Comparison of ENCODE assay signal across 8 cellular contexts in genomic region chr4:134621715-134622114, GRCh38.
A peak's percentile ranks its signal among the peaks of the same experiment; 100 is the strongest.
DNase-seq lines count a peak whose midpoint lies in the region; ATAC-seq and TF ChIP-seq lines count a peak whose summit lies in the region.
"Not testable (repeated sequence)": the region's sequence is repeated elsewhere in the genome, so short reads cannot be mapped to it uniquely, and the experiment has no call there.

No MANE protein-coding gene starts in this region.

- not testable (repeated sequence) for H3K79me2 ChIP-seq in DND-41 (ENCODE audit: insufficient read depth, low read length); Karpas-422 (ENCODE audit: low read length); hepatocyte; neural progenitor cell (ENCODE audit: low read depth)

- not testable (repeated sequence) for H3K9me2 ChIP-seq in Karpas-422 (replicated peaks; ENCODE audit: insufficient read depth, low read length); hepatocyte (replicated peaks; ENCODE audit: insufficient read depth)

- not testable (repeated sequence) for TF ChIP-seq POLR2A in body of pancreas (IDR thresholded peaks at IDR 0.05)

- not testable (repeated sequence) for H4K20me1 ChIP-seq in DND-41 (ENCODE audit: insufficient read depth, low read length); Karpas-422 (ENCODE audit: insufficient read depth, low read depth, low read length); hepatocyte (ENCODE audit: insufficient read depth, poor library complexity, severe bottlenecking); neural progenitor cell (ENCODE audit: low read depth)

- not testable (repeated sequence) for H3K27ac Mint-ChIP-seq in endodermal cell
- H3K27ac Mint-ChIP-seq in mesothelial cell of epicardium (peak overlapping the region; percentile 95), neural progenitor cell (peak overlapping the region; percentile 95)

- not testable (repeated sequence) for H3K4me3 ChIP-seq in DND-41 (ENCODE audit: low read depth in 1 of 2, low read length in 2 of 2); Karpas-422 (ENCODE audit: low read length); body of pancreas; endodermal cell (ENCODE audit: low read length); hepatocyte; neural progenitor cell

- peak overlapping the region; percentile 17; the same call in 1 of the 2 replicates for H2AFZ ChIP-seq in DND-41 (ENCODE audit: low read depth, low read length)
- 0 out of 2 replicates have a peak overlapping the region, but pooled peaks have one; percentile 50 for H2AFZ ChIP-seq in Karpas-422 (ENCODE audit: low read length)
- H2AFZ ChIP-seq in hepatocyte = peak overlapping the region; percentile 47
- peak overlapping the region; percentile 79 for H2AFZ ChIP-seq in neural progenitor cell (replicated peaks)

- not testable (repeated sequence) for ATAC-seq in DND-41 (ENCODE audit: insufficient read depth, low read depth); body of pancreas

- not testable (repeated sequence) for H3K27me3 Mint-ChIP-seq in endodermal cell (ENCODE audit: insufficient read depth); mesothelial cell of epicardium (ENCODE audit: low read depth); neural progenitor cell (ENCODE audit: insufficient read depth, low read depth)

- H3K27ac ChIP-seq in DND-41 (ENCODE audit: low read length); Karpas-422 (ENCODE audit: low read length); neural progenitor cell: not testable (repeated sequence)
- H3K27ac ChIP-seq in body of pancreas (peak overlapping the region in 3 of 4 donors; percentile 68 to 82 (median 72)), endodermal cell (ENCODE audit: low read depth, low read length) (peak overlapping the region; percentile 62), hepatocyte (peak overlapping the region; percentile 11)

- 23 to 29% methylated on average over 5 of the region's 5 CpGs for WGBS in body of pancreas, 2 donors
- WGBS in endodermal cell (ENCODE audit: insufficient coverage in 1 of 2, insufficient read length in 1 of 2), 2 experiments = 77 to 92% methylated on average over 2 to 4 of the region's 5 CpGs
- WGBS in hepatocyte (ENCODE audit: low lambda C conversion rate, missing lambda C conversion rate) = 63% methylated on average over 5 of the region's 5 CpGs

- DNase-seq in DND-41; Karpas-422; endodermal cell; hepatocyte (ENCODE audit: low spot score); mesothelial cell of epicardium (ENCODE audit: low spot score in 2 of 2, unreplicated experiment in 2 of 2); neural progenitor cell (ENCODE audit: low spot score): not testable (repeated sequence)
- DNase-seq in body of pancreas = peak; percentile 42 to 58 (median 46)
- DNase-seq in renal cortical epithelial cell (ENCODE audit: low read depth) = peak; percentile 64

- H3K9ac ChIP-seq in DND-41 (ENCODE audit: low read depth, low read length); Karpas-422 (ENCODE audit: low read length); endodermal cell (ENCODE audit: extremely low read depth, low read length, poor library complexity, severe bottlenecking); neural progenitor cell: not testable (repeated sequence)

- H3K36me3 ChIP-seq in DND-41 (ENCODE audit: insufficient read depth, low read length); Karpas-422 (ENCODE audit: insufficient read depth, low read length); body of pancreas (replicated peaks in 1 of 2; ENCODE audit: insufficient read depth in 1 of 2, low read depth in 2 of 2); endodermal cell (ENCODE audit: control insufficient read depth, insufficient read depth, low read length); hepatocyte (replicated peaks; ENCODE audit: insufficient read depth, low read depth); neural progenitor cell: not testable (repeated sequence)

- H3K4me1 ChIP-seq in DND-41 (ENCODE audit: insufficient read depth, low read length); Karpas-422 (ENCODE audit: low read length); endodermal cell (ENCODE audit: control insufficient read depth, insufficient read depth, low read length); hepatocyte (ENCODE audit: insufficient read depth): not testable (repeated sequence)
- peaks cover 17% of the 10 kb centered on the region for H3K4me1 ChIP-seq in body of pancreas
- peaks cover 19% of the 10 kb centered on the region for H3K4me1 ChIP-seq in neural progenitor cell

- not testable (repeated sequence) for H3K36me3 Mint-ChIP-seq in endodermal cell (ENCODE audit: low read depth); mesothelial cell of epicardium; neural progenitor cell

- intact Hi-C loops in body of pancreas (cut with DNase I) = not testable (repeated sequence)

- TF ChIP-seq CTCF in DND-41 (IDR thresholded peaks at IDR 0.05; ENCODE audit: borderline replicate concordance, extremely low read depth, low read length, poor library complexity, severe bottlenecking); body of pancreas (IDR thresholded peaks at IDR 0.05); endodermal cell (conservative IDR thresholded peaks at IDR 0.05); hepatocyte (IDR thresholded peaks at IDR 0.05; ENCODE audit: poor library complexity); mesothelial cell of epicardium (IDR thresholded peaks at IDR 0.05; ENCODE audit: unreplicated experiment); neural progenitor cell (IDR thresholded peaks at IDR 0.05): not testable (repeated sequence)

- H3K27me3 ChIP-seq in DND-41 (ENCODE audit: insufficient read depth, low read length, poor library complexity); Karpas-422 (ENCODE audit: low read length); body of pancreas; endodermal cell (ENCODE audit: control insufficient read depth, insufficient read depth, low read length, poor library complexity, severe bottlenecking); hepatocyte; neural progenitor cell: not testable (repeated sequence)

- not testable (repeated sequence) for H3K4me2 ChIP-seq in DND-41 (ENCODE audit: insufficient read depth, low read length); Karpas-422 (ENCODE audit: low read depth, low read length, poor library complexity, severe bottlenecking); hepatocyte; neural progenitor cell

- not testable (repeated sequence) for H3K9me3 Mint-ChIP-seq in endodermal cell, mesothelial cell of epicardium, neural progenitor cell

- H3F3A ChIP-seq in neural progenitor cell (ENCODE audit: low read depth) = peaks cover 22% of the 10 kb centered on the region

- H3K4me3 Mint-ChIP-seq in endodermal cell, mesothelial cell of epicardium, neural progenitor cell: not testable (repeated sequence)

- not testable (repeated sequence) for H3K9me3 ChIP-seq in DND-41 (ENCODE audit: insufficient read depth, low read length, severe bottlenecking); Karpas-422 (ENCODE audit: low read length); body of pancreas; endodermal cell (ENCODE audit: control insufficient read depth, low read length); hepatocyte (ENCODE audit: low read depth); neural progenitor cell (ENCODE audit: low read depth)

- H3K4me1 Mint-ChIP-seq in endodermal cell = peaks cover 21% of the 10 kb centered on the region
- H3K4me1 Mint-ChIP-seq in mesothelial cell of epicardium = peaks cover 28% of the 10 kb centered on the region
- peaks cover 29% of the 10 kb centered on the region for H3K4me1 Mint-ChIP-seq in neural progenitor cell

Comparison
In these comparisons a context has a peak if more than half of its experiments do, and no peak if none do; other contexts are left out.
1. H2AFZ ChIP-seq: peak in every context shown above with its lines; median percentile 79 in neural progenitor cell; 50 in Karpas-422; 47 in hepatocyte; 17 in DND-41.